ENCODE assay signal across 19 cellular contexts in the genomic region with DNA sequence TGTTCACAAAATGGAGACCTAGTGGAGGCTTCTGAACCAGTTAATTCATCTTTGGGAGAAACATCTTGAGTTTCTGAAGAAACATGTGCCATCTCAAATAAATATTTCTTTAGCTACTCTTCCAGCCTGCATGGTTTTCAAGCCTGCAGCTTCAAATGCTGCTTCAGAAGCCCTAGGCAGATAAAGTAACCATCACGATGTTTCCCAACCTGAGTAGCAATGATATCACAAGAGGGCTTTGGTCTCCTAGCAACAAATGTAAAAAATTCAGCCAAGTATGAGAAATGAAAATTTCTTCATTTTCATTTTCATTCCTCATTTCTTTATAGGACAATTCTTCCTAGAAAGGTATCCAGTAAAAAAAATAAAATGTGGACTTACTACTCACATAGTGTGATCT. TPM values are rescaled to one million over a fixed set of nuclear protein-coding genes. Genes with fewer than 3 reads are reported as not detected.
"Had no signal": no experiment of that assay in that cellular context is flagged by ENCODE, and none has a peak within 500 bp of the region (broad histone marks: within the 10 kb centered on the region; RNA-seq: fewer than 3 reads in every experiment).

No MANE protein-coding gene starts in this region.

- H3K36me3 ChIP-seq: heart right ventricle, ovary had no signal

- H3K27ac ChIP-seq: dorsolateral prefrontal cortex, heart right ventricle, ovary had no signal

- H3K9me3 ChIP-seq: heart right ventricle, ovary had no signal

- H3K4me3 ChIP-seq: dorsolateral prefrontal cortex, heart right ventricle, ovary had no signal

- H3K4me1 ChIP-seq: heart right ventricle had no signal

- H3K27me3 ChIP-seq: dorsolateral prefrontal cortex, heart right ventricle, ovary had no signal

- ATAC-seq: heart right ventricle; naive thymus-derived CD4-positive, alpha-beta T cell; right cardiac atrium had no signal

- DNase-seq: cortex of kidney; dorsolateral prefrontal cortex; effector CD8-positive, alpha-beta T cell; heart right ventricle; kidney glomerular epithelial cell; mammary epithelial cell; naive thymus-derived CD4-positive, alpha-beta T cell; nucleus accumbens; ovary; right cardiac atrium; small intestine; stimulated activated CD4-positive, alpha-beta T cell treated with anti-CD3 and anti-CD28 coated beads, Interleukin-12 subunit alpha, Interleukin-12 subunit beta, amount 100 ng/mL, for 4 hours; stimulated activated naive CD4-positive, alpha-beta T cell treated with Interleukin-2 at 50 U/mL for 16 hours had no signal

RNA-seq across cellular contexts. Expression of a gene that starts 42.2 kb away (rescaled TPM):
- total RNA-seq: chondrocyte, fibroblast of lung, mesenteric fat pad, mononuclear cell, posterior vena cava, urinary bladder had no signal
- polyA plus RNA-seq: mammary epithelial cell; naive thymus-derived CD4-positive, alpha-beta T cell; ovary had no signal

RNA-seq across cellular contexts. Expression of a gene that starts 51.6 kb away (rescaled TPM):
- total RNA-seq: chondrocyte, fibroblast of lung, mammary epithelial cell, mesenteric fat pad, mononuclear cell, posterior vena cava, urinary bladder had no signal
- polyA plus RNA-seq: mammary epithelial cell; naive thymus-derived CD4-positive, alpha-beta T cell; ovary had no signal
